In genomic region chr11:124270886-124271285, GRCh38 we compare ENCODE assay signal across 7 cellular contexts. TPM values are rescaled to one million over a fixed set of nuclear protein-coding genes. Genes with fewer than 3 reads are reported as not detected.
"Had no signal": no experiment of that assay in that cellular context is flagged by ENCODE, and none has a peak within 500 bp of the region (broad histone marks: within the 10 kb centered on the region; RNA-seq: fewer than 3 reads in every experiment).

No MANE protein-coding gene starts in this region.

RNA-seq across cellular contexts. Expression of gene OR8G5, which starts 14.7 kb away (rescaled TPM):
- total RNA-seq: activated CD4-positive, alpha-beta memory T cell treated with anti-CD3 and anti-CD28 coated beads, Interleukin-2, amount 10 ng/mL, durations not matched to agents 7 days and 5 days; activated CD4-positive, alpha-beta T cell treated with anti-CD3 and anti-CD28 coated beads for 36 hours; activated CD8-positive, alpha-beta memory T cell treated with anti-CD3 and anti-CD28 coated beads for 36 hours; activated naive CD4-positive, alpha-beta T cell treated with anti-CD3 and anti-CD28 coated beads for 36 hours; activated T-helper 17 cell treated with anti-CD3 and anti-CD28 coated beads, Interleukin-2, amount 50 U/mL, for 72 hours; cardiac septum; T-helper 17 cell had no signal

RNA-seq across cellular contexts. Expression of gene OR8G1, which starts 30.0 kb away (rescaled TPM):
- total RNA-seq: activated CD4-positive, alpha-beta memory T cell treated with anti-CD3 and anti-CD28 coated beads, Interleukin-2, amount 10 ng/mL, durations not matched to agents 7 days and 5 days; activated CD4-positive, alpha-beta T cell treated with anti-CD3 and anti-CD28 coated beads for 36 hours; activated CD8-positive, alpha-beta memory T cell treated with anti-CD3 and anti-CD28 coated beads for 36 hours; activated naive CD4-positive, alpha-beta T cell treated with anti-CD3 and anti-CD28 coated beads for 36 hours; activated T-helper 17 cell treated with anti-CD3 and anti-CD28 coated beads, Interleukin-2, amount 50 U/mL, for 72 hours; cardiac septum; T-helper 17 cell had no signal

RNA-seq across cellular contexts. Expression of gene OR8D1, which starts 42.9 kb away (rescaled TPM):
- total RNA-seq: activated CD4-positive, alpha-beta memory T cell treated with anti-CD3 and anti-CD28 coated beads, Interleukin-2, amount 10 ng/mL, durations not matched to agents 7 days and 5 days; activated CD4-positive, alpha-beta T cell treated with anti-CD3 and anti-CD28 coated beads for 36 hours; activated CD8-positive, alpha-beta memory T cell treated with anti-CD3 and anti-CD28 coated beads for 36 hours; activated naive CD4-positive, alpha-beta T cell treated with anti-CD3 and anti-CD28 coated beads for 36 hours; activated T-helper 17 cell treated with anti-CD3 and anti-CD28 coated beads, Interleukin-2, amount 50 U/mL, for 72 hours; cardiac septum; T-helper 17 cell had no signal

RNA-seq across cellular contexts. Expression of gene OR8D2, which starts 49.1 kb away (rescaled TPM):
- total RNA-seq: activated CD4-positive, alpha-beta memory T cell treated with anti-CD3 and anti-CD28 coated beads, Interleukin-2, amount 10 ng/mL, durations not matched to agents 7 days and 5 days; activated CD4-positive, alpha-beta T cell treated with anti-CD3 and anti-CD28 coated beads for 36 hours; activated CD8-positive, alpha-beta memory T cell treated with anti-CD3 and anti-CD28 coated beads for 36 hours; activated naive CD4-positive, alpha-beta T cell treated with anti-CD3 and anti-CD28 coated beads for 36 hours; activated T-helper 17 cell treated with anti-CD3 and anti-CD28 coated beads, Interleukin-2, amount 50 U/mL, for 72 hours; cardiac septum; T-helper 17 cell had no signal
